In genomic region chr10:110368002-110368401, GRCh38 we compare ENCODE assay signal across 11 cellular contexts.
DNase-seq lines count a peak whose midpoint lies in the region; ATAC-seq and TF ChIP-seq lines count a peak whose summit lies in the region.
"Had no signal": no experiment of that assay in that cellular context is flagged by ENCODE, and none has a peak within 500 bp of the region (broad histone marks: within the 10 kb centered on the region; RNA-seq: fewer than 3 reads in every experiment).

No MANE protein-coding gene starts in this region.

- H3K9me3 Mint-ChIP-seq in activated naive CD8-positive, alpha-beta T cell treated with anti-CD3 and anti-CD28 coated beads for 36 hours = no peaks in the 10 kb centered on the region
- no peaks in the 10 kb centered on the region for H3K9me3 Mint-ChIP-seq in type B pancreatic cell
- H3K9me3 Mint-ChIP-seq: activated naive CD8-positive, alpha-beta T cell treated with anti-CD3 and anti-CD28 coated beads, Interleukin-2, amount 10 ng/mL, durations not matched to agents 7 days and 5 days; CD4-positive, alpha-beta T cell; effector memory CD8-positive, alpha-beta T cell had no signal

- H3K27me3 Mint-ChIP-seq in activated naive CD8-positive, alpha-beta T cell treated with anti-CD3 and anti-CD28 coated beads for 36 hours = no peaks in the 10 kb centered on the region
- no peaks in the 10 kb centered on the region for H3K27me3 Mint-ChIP-seq in type B pancreatic cell
- H3K27me3 Mint-ChIP-seq: activated naive CD8-positive, alpha-beta T cell treated with anti-CD3 and anti-CD28 coated beads, Interleukin-2, amount 10 ng/mL, durations not matched to agents 7 days and 5 days; CD4-positive, alpha-beta T cell; effector memory CD8-positive, alpha-beta T cell had no signal

- TF ChIP-seq CTCF in type B pancreatic cell (conservative IDR thresholded peaks at IDR 0.05) = no peak

- H3K4me1 Mint-ChIP-seq in activated naive CD8-positive, alpha-beta T cell treated with anti-CD3 and anti-CD28 coated beads for 36 hours = peaks cover 52% of the 10 kb centered on the region
- no peaks in the 10 kb centered on the region for H3K4me1 Mint-ChIP-seq in type B pancreatic cell (ENCODE audit: unreplicated experiment)

- DNase-seq in ELR (ENCODE audit: low read depth) (peak; percentile 59), RKO (ENCODE audit: low spot score) (no peak), type B pancreatic cell (ENCODE audit: extremely low spot score, unreplicated experiment) (no peak), CD1c-positive myeloid dendritic cell (ENCODE audit: extremely low spot score) (no peak), NCI-H1436 treated with DMSO at 0.1 percent for 48 hours (lab: John Stamatoyannopoulos, UW) (no peak)
- no peak for DNase-seq in activated naive CD8-positive, alpha-beta T cell treated with anti-CD3 and anti-CD28 coated beads for 36 hours
- DNase-seq: activated naive CD8-positive, alpha-beta T cell treated with anti-CD3 and anti-CD28 coated beads, Interleukin-2, amount 10 ng/mL, durations not matched to agents 7 days and 5 days; CD4-positive, alpha-beta T cell; effector memory CD8-positive, alpha-beta T cell had no signal

- H3K4me3 Mint-ChIP-seq in activated naive CD8-positive, alpha-beta T cell treated with anti-CD3 and anti-CD28 coated beads for 36 hours = no peak overlapping the region
- no peak overlapping the region for H3K4me3 Mint-ChIP-seq in type B pancreatic cell
- H3K4me3 Mint-ChIP-seq: activated naive CD8-positive, alpha-beta T cell treated with anti-CD3 and anti-CD28 coated beads, Interleukin-2, amount 10 ng/mL, durations not matched to agents 7 days and 5 days; CD4-positive, alpha-beta T cell; effector memory CD8-positive, alpha-beta T cell had no signal

- H3K36me3 Mint-ChIP-seq in activated naive CD8-positive, alpha-beta T cell treated with anti-CD3 and anti-CD28 coated beads for 36 hours = no peaks in the 10 kb centered on the region
- H3K36me3 Mint-ChIP-seq in type B pancreatic cell = no peaks in the 10 kb centered on the region
- H3K36me3 Mint-ChIP-seq: activated naive CD8-positive, alpha-beta T cell treated with anti-CD3 and anti-CD28 coated beads, Interleukin-2, amount 10 ng/mL, durations not matched to agents 7 days and 5 days had no signal

- H3K27ac Mint-ChIP-seq in activated naive CD8-positive, alpha-beta T cell treated with anti-CD3 and anti-CD28 coated beads for 36 hours = peak overlapping the region; percentile 21
- H3K27ac Mint-ChIP-seq in type B pancreatic cell = no peak overlapping the region
- H3K27ac Mint-ChIP-seq: activated naive CD8-positive, alpha-beta T cell treated with anti-CD3 and anti-CD28 coated beads, Interleukin-2, amount 10 ng/mL, durations not matched to agents 7 days and 5 days; CD4-positive, alpha-beta T cell; effector memory CD8-positive, alpha-beta T cell had no signal

- ATAC-seq in GM19351 (IDR thresholded peaks at IDR 0.05; ENCODE audit: unreplicated experiment) (peak; percentile 56), HG02885 (IDR thresholded peaks at IDR 0.05; ENCODE audit: poor library complexity, unreplicated experiment) (peak; percentile 63)
- ATAC-seq: effector memory CD8-positive, alpha-beta T cell had no signal
